13 cellular contexts compared by ENCODE assay signal in genomic region chr13:90534617-90535340, GRCh38.
"Had no signal": no experiment of that assay in that cellular context is flagged by ENCODE, and none has a peak within 500 bp of the region (broad histone marks: within the 10 kb centered on the region; RNA-seq: fewer than 3 reads in every experiment).

No MANE protein-coding gene starts in this region.

- ATAC-seq: mucosa of descending colon; psoas muscle; stimulated activated naive CD8-positive, alpha-beta T cell treated with anti-CD3 and anti-CD28 coated beads, Interleukin-15, amount 100 ng/mL, for 72 hours had no signal

- DNase-seq: activated CD4-positive, alpha-beta memory T cell treated with anti-CD3 and anti-CD28 coated beads, Interleukin-2, amount 10 ng/mL, durations not matched to agents 7 days and 5 days; activated CD4-positive, alpha-beta T cell treated with anti-CD3 and anti-CD28 coated beads for 1 hour; activated gamma-delta T cell; activated naive CD8-positive, alpha-beta T cell treated with anti-CD3 and anti-CD28 coated beads, Interleukin-2, amount 10 ng/mL, durations not matched to agents 7 days and 5 days; activated T-cell treated with anti-CD3 and anti-CD28 coated beads, Interleukin-2, amount 50 U/mL, for 48 hours; endodermal cell; immature natural killer cell; mucosa of descending colon; psoas muscle; stimulated activated CD4-positive, alpha-beta T cell treated with anti-CD3 and anti-CD28 coated beads, Interleukin-15, amount 100 ng/mL, for 24 hours; stimulated activated CD4-positive, alpha-beta T cell treated with anti-CD3 and anti-CD28 coated beads, Interleukin-4, amount 100 ng/mL, for 24 hours; stimulated activated naive CD8-positive, alpha-beta T cell treated with anti-CD3 and anti-CD28 coated beads, Interleukin-15, amount 100 ng/mL, for 72 hours had no signal

- H3K27ac Mint-ChIP-seq: activated CD4-positive, alpha-beta memory T cell treated with anti-CD3 and anti-CD28 coated beads, Interleukin-2, amount 10 ng/mL, durations not matched to agents 7 days and 5 days; activated naive CD8-positive, alpha-beta T cell treated with anti-CD3 and anti-CD28 coated beads, Interleukin-2, amount 10 ng/mL, durations not matched to agents 7 days and 5 days; endodermal cell; immature natural killer cell; stimulated activated naive CD8-positive, alpha-beta T cell treated with anti-CD3 and anti-CD28 coated beads, Interleukin-15, amount 100 ng/mL, for 72 hours had no signal

- H3K27me3 Mint-ChIP-seq: activated CD4-positive, alpha-beta memory T cell treated with anti-CD3 and anti-CD28 coated beads, Interleukin-2, amount 10 ng/mL, durations not matched to agents 7 days and 5 days; activated naive CD8-positive, alpha-beta T cell treated with anti-CD3 and anti-CD28 coated beads, Interleukin-2, amount 10 ng/mL, durations not matched to agents 7 days and 5 days; stimulated activated naive CD8-positive, alpha-beta T cell treated with anti-CD3 and anti-CD28 coated beads, Interleukin-15, amount 100 ng/mL, for 72 hours had no signal

- H3K27ac ChIP-seq: breast epithelium, psoas muscle had no signal

- H3K36me3 Mint-ChIP-seq: activated naive CD8-positive, alpha-beta T cell treated with anti-CD3 and anti-CD28 coated beads, Interleukin-2, amount 10 ng/mL, durations not matched to agents 7 days and 5 days; immature natural killer cell had no signal

- H3K4me3 Mint-ChIP-seq: activated CD4-positive, alpha-beta memory T cell treated with anti-CD3 and anti-CD28 coated beads, Interleukin-2, amount 10 ng/mL, durations not matched to agents 7 days and 5 days; activated naive CD8-positive, alpha-beta T cell treated with anti-CD3 and anti-CD28 coated beads, Interleukin-2, amount 10 ng/mL, durations not matched to agents 7 days and 5 days; endodermal cell; immature natural killer cell; stimulated activated naive CD8-positive, alpha-beta T cell treated with anti-CD3 and anti-CD28 coated beads, Interleukin-15, amount 100 ng/mL, for 72 hours had no signal

- H3K4me3 ChIP-seq: breast epithelium, mucosa of descending colon, psoas muscle had no signal

- H3K4me1 Mint-ChIP-seq: activated CD4-positive, alpha-beta memory T cell treated with anti-CD3 and anti-CD28 coated beads, Interleukin-2, amount 10 ng/mL, durations not matched to agents 7 days and 5 days; activated naive CD8-positive, alpha-beta T cell treated with anti-CD3 and anti-CD28 coated beads, Interleukin-2, amount 10 ng/mL, durations not matched to agents 7 days and 5 days; endodermal cell; immature natural killer cell; stimulated activated naive CD8-positive, alpha-beta T cell treated with anti-CD3 and anti-CD28 coated beads, Interleukin-15, amount 100 ng/mL, for 72 hours had no signal

- H3K27me3 ChIP-seq: breast epithelium had no signal

- H3K4me1 ChIP-seq: breast epithelium, psoas muscle had no signal

- H3K9me3 Mint-ChIP-seq: endodermal cell had no signal

- H3K9me3 ChIP-seq: breast epithelium, mucosa of descending colon, psoas muscle had no signal

- H3K36me3 ChIP-seq: breast epithelium had no signal
